ENCODE assay signal across 13 cellular contexts in the genomic region with DNA sequence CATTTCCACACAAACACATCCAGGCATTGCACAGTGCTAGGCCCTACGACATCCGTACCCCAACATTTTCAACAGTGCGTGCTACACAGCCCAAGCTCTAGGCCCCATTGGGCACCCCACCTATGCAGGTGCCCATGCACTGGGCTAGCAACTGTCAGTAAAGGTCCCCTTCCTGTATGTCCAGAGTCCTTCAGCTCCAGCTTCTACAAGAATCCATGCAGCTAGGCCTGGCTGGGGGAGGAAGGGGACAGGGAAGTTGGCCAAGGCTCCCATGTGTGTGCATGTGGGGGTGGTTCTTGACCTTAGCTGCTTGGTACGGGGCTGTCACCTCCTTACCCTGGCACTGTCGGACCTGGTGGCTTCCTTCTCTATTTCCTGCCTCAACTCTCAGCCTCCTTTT. TPM values are rescaled to one million over a fixed set of nuclear protein-coding genes. Genes with fewer than 3 reads are reported as not detected.
DNase-seq lines count a peak whose midpoint lies in the region; ATAC-seq and TF ChIP-seq lines count a peak whose summit lies in the region.
"Had no signal": no experiment of that assay in that cellular context is flagged by ENCODE, and none has a peak within 500 bp of the region (broad histone marks: within the 10 kb centered on the region; RNA-seq: fewer than 3 reads in every experiment).

No MANE protein-coding gene starts in this region.

- H3K4me1 Mint-ChIP-seq in T-cell (peaks cover 19 to 28% (median 25%) of the 10 kb centered on the region in 3 donors), endodermal cell (peaks cover 33% of the 10 kb centered on the region)

- no peak overlapping the region for H3K9ac ChIP-seq in endodermal cell (ENCODE audit: extremely low read depth, low read length, poor library complexity, severe bottlenecking)
- H3K9ac ChIP-seq: GM23248 had no signal

- no peak overlapping the region for H2AFZ ChIP-seq in neuron (ENCODE audit: low read depth, low read length)
- H2AFZ ChIP-seq: GM23248 had no signal

- H3K27me3 Mint-ChIP-seq in T-cell = peaks cover 55 to 69% of the 10 kb centered on the region in 2 donors
- peaks cover 62% of the 10 kb centered on the region for H3K27me3 Mint-ChIP-seq in endodermal cell (ENCODE audit: insufficient read depth)

- H3K27ac ChIP-seq in endodermal cell (ENCODE audit: low read depth, low read length) = no peak overlapping the region
- H3K27ac ChIP-seq: epithelial cell of prostate, GM23248, thoracic aorta had no signal

- H3K27ac Mint-ChIP-seq in T-cell = no peak overlapping the region
- no peak overlapping the region for H3K27ac Mint-ChIP-seq in endodermal cell

- H3K4me3 Mint-ChIP-seq in T-cell (peak overlapping the region; percentile 57 to 71 (median 69)), endodermal cell (peak overlapping the region; percentile 74)

- 82% methylated on average over 5 of the region's 5 CpGs; no CpG with 5 or more reads in 1 of the 2 experiments for WGBS in endodermal cell (ENCODE audit: insufficient coverage in 1 of 2, insufficient read length in 1 of 2), 2 experiments

- H3K4me3 ChIP-seq in endodermal cell (ENCODE audit: low read length) (peak overlapping the region; percentile 71), neuron (ENCODE audit: low read length) (peak overlapping the region; percentile 55)
- H3K4me3 ChIP-seq: GM23248 had no signal

- H3K9me3 ChIP-seq in endodermal cell (ENCODE audit: control insufficient read depth, low read length) (no peaks in the 10 kb centered on the region), neuron (ENCODE audit: low read length) (no peaks in the 10 kb centered on the region)
- H3K9me3 ChIP-seq: thoracic aorta had no signal

- H3K36me3 Mint-ChIP-seq in T-cell = no peaks in the 10 kb centered on the region
- H3K36me3 Mint-ChIP-seq in endodermal cell (ENCODE audit: low read depth) = no peaks in the 10 kb centered on the region

- H3K4me1 ChIP-seq in endodermal cell (ENCODE audit: control insufficient read depth, insufficient read depth, low read length) (no peaks in the 10 kb centered on the region), neuron (ENCODE audit: insufficient read depth, low read length) (peaks cover 43% of the 10 kb centered on the region)

- no peaks in the 10 kb centered on the region for H3K36me3 ChIP-seq in endodermal cell (ENCODE audit: control insufficient read depth, insufficient read depth, low read length)
- H3K36me3 ChIP-seq in neuron (ENCODE audit: insufficient read depth, low read length) = no peaks in the 10 kb centered on the region
- H3K36me3 ChIP-seq: thoracic aorta had no signal

- H3K27me3 ChIP-seq in endodermal cell (ENCODE audit: control insufficient read depth, insufficient read depth, low read length, poor library complexity, severe bottlenecking) (peaks cover 49% of the 10 kb centered on the region), neuron (ENCODE audit: insufficient read depth, low read length) (no peaks in the 10 kb centered on the region)

- POLR2A ChIA-PET in T-cell (lab: Charles Lee) = no interaction called here

- H3K9me3 Mint-ChIP-seq in T-cell = no peaks in the 10 kb centered on the region
- no peaks in the 10 kb centered on the region for H3K9me3 Mint-ChIP-seq in endodermal cell

- in situ Hi-C loops in GM13977 (cut with MboI; ENCODE audit: low pct_unique_long_range_greater_than_20kb, low sequenced_read_pairs, unreplicated experiment) = no loop called here

- CTCF ChIA-PET in T-cell (lab: Charles Lee) = no interaction called here

- DNase-seq in GM13977 (ENCODE audit: low spot score) (peak; percentile 31), T-cell (no peak), endodermal cell (no peak), NCI-H69 (lab: John Stamatoyannopoulos, UW) (no peak), HUDEP-2 (lab: John Stamatoyannopoulos, UW; ENCODE audit: unreplicated experiment in 76 of 76) (no peak)
- DNase-seq: DMS 273 treated with DMSO at 0.1 percent for 48 hours, GM23248, NCI-H446, T1000 had no signal

- TF ChIP-seq CTCF in GM13977 (IDR thresholded peaks at IDR 0.05; ENCODE audit: extremely low read depth, insufficient read depth, missing control alignments) = no peak
- TF ChIP-seq CTCF in endodermal cell (conservative IDR thresholded peaks at IDR 0.05) = no peak

- ATAC-seq in T-cell (replicated peaks in 1 of 4) (no peak), HG02759 (IDR thresholded peaks at IDR 0.05; ENCODE audit: unreplicated experiment) (no peak)

RNA-seq across cellular contexts. Expression of gene B3GAT1, which starts 1.3 kb away (rescaled TPM):
- total RNA-seq in T-cell = 1 to 10 TPM in 4 of 5 donors, under 1 TPM in 1; 0.38 to 6.1 (median 1.3) TPM
- total RNA-seq in endodermal cell = 10 to 100 TPM; 20.6 to 29.5 TPM
- polyA plus RNA-seq in endodermal cell (2013, experiment 1 of 2) = 28.8 TPM
- polyA plus RNA-seq in endodermal cell (2013, experiment 2 of 2) = 26.2 TPM
- total RNA-seq: GM23248 had no signal
- polyA plus RNA-seq: GM23248 had no signal
